ENCODE assay signal across 1 cellular context in the genomic region with DNA sequence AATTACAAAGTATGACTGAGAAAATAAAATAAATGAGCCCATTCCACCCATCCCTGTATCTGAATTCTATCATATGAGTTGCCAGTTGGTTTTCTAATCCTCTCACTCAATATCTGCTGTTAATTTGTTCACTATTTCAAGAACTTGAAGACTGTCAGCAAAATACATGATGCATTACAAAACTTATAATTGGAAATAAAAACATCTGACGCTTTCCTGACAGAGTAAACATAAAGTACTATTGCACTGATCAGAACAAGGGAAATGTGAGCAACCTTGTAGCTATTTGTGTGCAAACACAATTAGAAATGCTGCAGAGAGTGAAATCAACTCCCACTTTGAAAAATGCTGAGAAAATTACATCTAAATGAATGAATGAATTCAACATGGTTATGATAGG.
TF ChIP-seq lines count a peak whose summit lies in the region.

No MANE protein-coding gene starts in this region.

TF ChIP-seq in HEK293, 187 proteins besides CTCF, POLR2A, EP300 and RAD21 (continued from another document):
- no peak for TF ChIP-seq ZNF398 (tag by site-specific recombination; IDR thresholded peaks at IDR 0.05)
- TF ChIP-seq, protein P1, sequence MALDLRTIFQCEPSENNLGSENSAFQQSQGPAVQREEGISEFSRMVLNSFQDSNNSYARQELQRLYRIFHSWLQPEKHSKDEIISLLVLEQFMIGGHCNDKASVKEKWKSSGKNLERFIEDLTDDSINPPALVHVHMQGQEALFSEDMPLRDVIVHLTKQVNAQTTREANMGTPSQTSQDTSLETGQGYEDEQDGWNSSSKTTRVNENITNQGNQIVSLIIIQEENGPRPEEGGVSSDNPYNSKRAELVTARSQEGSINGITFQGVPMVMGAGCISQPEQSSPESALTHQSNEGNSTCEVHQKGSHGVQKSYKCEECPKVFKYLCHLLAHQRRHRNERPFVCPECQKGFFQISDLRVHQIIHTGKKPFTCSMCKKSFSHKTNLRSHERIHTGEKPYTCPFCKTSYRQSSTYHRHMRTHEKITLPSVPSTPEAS (tag by site-specific recombination; IDR thresholded peaks at IDR 0.05), result no peak
- TF ChIP-seq ZNF155 (tag by site-specific recombination; IDR thresholded peaks at IDR 0.05), result no peak
TF ChIP-seq in HEK293: peak in this region for 0.
